Comparison of ENCODE assay signal across 1 cellular context in the genomic region with DNA sequence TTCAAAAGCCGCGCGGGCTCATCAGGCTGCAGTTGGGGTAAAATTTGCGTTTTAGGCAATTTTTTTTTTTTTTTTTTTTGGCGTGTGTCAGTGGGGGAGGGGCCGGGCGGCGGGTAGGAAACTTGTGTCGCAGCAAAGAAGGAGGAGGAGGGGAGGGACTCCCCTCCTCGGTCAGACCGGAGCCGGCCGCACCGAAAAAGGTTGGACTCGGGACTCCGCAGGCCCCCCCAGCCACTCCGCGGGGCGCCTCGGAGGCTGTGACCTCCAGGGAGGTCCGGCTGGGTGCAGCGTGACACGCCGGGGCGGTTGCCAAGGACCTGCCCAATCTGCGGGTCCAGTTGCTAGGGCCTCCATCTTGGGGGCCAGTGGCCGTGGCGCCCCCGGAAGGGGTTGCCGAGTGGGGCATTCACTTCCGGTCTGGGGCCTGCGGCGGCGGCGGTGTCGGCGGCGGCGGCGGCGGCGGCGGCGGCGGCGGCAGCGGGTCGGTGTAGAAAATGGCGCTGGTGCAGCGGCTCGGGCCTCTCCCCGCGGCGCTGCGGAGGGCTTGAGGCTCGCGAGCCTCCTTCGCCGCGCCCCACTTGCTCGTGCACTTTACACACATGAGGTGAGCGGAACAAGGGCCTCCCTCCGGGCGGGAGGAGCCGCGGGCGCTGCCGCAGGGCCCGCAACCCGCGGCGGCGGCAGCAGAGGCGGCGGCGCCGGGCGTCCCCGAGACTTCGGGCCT.
TF ChIP-seq lines count a peak whose summit lies in the region.

A gene (plus strand): TSS at position 409 of the 724 bp plus-strand sequence. CDS start 191 bp downstream, at position 600.

TF ChIP-seq in K562, 482 proteins besides CTCF, POLR2A, EP300 and RAD21 (continued from another document and continues in another):
- TF ChIP-seq, protein P1, sequence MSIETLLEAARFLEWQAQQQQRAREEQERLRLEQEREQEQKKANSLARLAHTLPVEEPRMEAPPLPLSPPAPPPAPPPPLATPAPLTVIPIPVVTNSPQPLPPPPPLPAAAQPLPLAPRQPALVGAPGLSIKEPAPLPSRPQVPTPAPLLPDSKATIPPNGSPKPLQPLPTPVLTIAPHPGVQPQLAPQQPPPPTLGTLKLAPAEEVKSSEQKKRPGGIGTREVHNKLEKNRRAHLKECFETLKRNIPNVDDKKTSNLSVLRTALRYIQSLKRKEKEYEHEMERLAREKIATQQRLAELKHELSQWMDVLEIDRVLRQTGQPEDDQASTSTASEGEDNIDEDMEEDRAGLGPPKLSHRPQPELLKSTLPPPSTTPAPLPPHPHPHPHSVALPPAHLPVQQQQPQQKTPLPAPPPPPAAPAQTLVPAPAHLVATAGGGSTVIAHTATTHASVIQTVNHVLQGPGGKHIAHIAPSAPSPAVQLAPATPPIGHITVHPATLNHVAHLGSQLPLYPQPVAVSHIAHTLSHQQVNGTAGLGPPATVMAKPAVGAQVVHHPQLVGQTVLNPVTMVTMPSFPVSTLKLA (conservative IDR thresholded peaks at IDR 0.05): peak; percentile 70 to 82
- TF ChIP-seq, protein P2, sequence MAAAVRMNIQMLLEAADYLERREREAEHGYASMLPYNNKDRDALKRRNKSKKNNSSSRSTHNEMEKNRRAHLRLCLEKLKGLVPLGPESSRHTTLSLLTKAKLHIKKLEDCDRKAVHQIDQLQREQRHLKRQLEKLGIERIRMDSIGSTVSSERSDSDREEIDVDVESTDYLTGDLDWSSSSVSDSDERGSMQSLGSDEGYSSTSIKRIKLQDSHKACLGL (CRISPR knock-in tag; IDR thresholded peaks at IDR 0.05; ENCODE audit: borderline replicate concordance, poor library complexity, severe bottlenecking): no peak
- TF ChIP-seq ZNF311 (CRISPR knock-in tag; IDR thresholded peaks at IDR 0.05) (no peak), SMAD2 (IDR thresholded peaks at IDR 0.05; ENCODE audit: low read depth, low read length) (no peak), TEAD4 (IDR thresholded peaks at IDR 0.05; ENCODE audit: low read length) (no peak), TEAD4 (CRISPR knock-in tag; IDR thresholded peaks at IDR 0.05; ENCODE audit: borderline replicate concordance) (no peak), MBD2 (IDR thresholded peaks at IDR 0.05; ENCODE audit: borderline replicate concordance, low read depth) (peak; percentile 43; the same call in 1 of the 2 replicates), ZBTB7A (IDR thresholded peaks at IDR 0.05; ENCODE audit: borderline replicate concordance, control insufficient read depth, low read depth, low read length) (peak; percentile 87), FUS (optimal IDR thresholded peaks at IDR 0.05; ENCODE audit: low read depth, low read length) (peak; percentile 43), PHF8 (IDR thresholded peaks at IDR 0.05; ENCODE audit: borderline replicate concordance, low read length) (peak; percentile 86; the same call in 1 of the 2 replicates), ZNF586 (CRISPR knock-in tag; conservative IDR thresholded peaks at IDR 0.05) (no peak), GTF2E2 (tag; IDR thresholded peaks at IDR 0.05) (no peak), ZFX (CRISPR knock-in tag; IDR thresholded peaks at IDR 0.05) (peak; percentile 68), ZNF175 (CRISPR knock-in tag; IDR thresholded peaks at IDR 0.05; ENCODE audit: low read depth) (no peak), KDM4B (IDR thresholded peaks at IDR 0.05; ENCODE audit: borderline replicate concordance in 2 of 2, low read depth in 1 of 2) (peak in 1 of 2 experiments; percentile 98; a peak in 2 of 4 replicates), JUND (IDR thresholded peaks at IDR 0.05; ENCODE audit: borderline replicate concordance, low read depth, low read length) (no peak), JUND (tag; IDR thresholded peaks at IDR 0.05; ENCODE audit: borderline replicate concordance, low read depth, low read length) (no peak; the same call in 2 of the 3 replicates), ARID2 (IDR thresholded peaks at IDR 0.05) (no peak), ZNF324 (CRISPR knock-in tag; IDR thresholded peaks at IDR 0.05) (no peak), SMC3 (conservative IDR thresholded peaks at IDR 0.05; ENCODE audit: insufficient read depth, low read depth, low read length) (no peak), CBFA2T3 (IDR thresholded peaks at IDR 0.05) (no peak), SRSF1 (IDR thresholded peaks at IDR 0.05; ENCODE audit: low read depth, low read length) (peak; percentile 37; the same call in 1 of the 2 replicates), YY1 (IDR thresholded peaks at IDR 0.05; ENCODE audit: borderline replicate concordance in 1 of 3, control insufficient read depth in 1 of 3, extremely low read depth in 1 of 3, insufficient read depth in 3 of 3, insufficient read length in 1 of 3, insufficient replicate concordance in 2 of 3, low read depth in 1 of 3, low read length in 2 of 3) (peak; percentile 61 to 95 (median 94))
- TF ChIP-seq, protein P3, sequence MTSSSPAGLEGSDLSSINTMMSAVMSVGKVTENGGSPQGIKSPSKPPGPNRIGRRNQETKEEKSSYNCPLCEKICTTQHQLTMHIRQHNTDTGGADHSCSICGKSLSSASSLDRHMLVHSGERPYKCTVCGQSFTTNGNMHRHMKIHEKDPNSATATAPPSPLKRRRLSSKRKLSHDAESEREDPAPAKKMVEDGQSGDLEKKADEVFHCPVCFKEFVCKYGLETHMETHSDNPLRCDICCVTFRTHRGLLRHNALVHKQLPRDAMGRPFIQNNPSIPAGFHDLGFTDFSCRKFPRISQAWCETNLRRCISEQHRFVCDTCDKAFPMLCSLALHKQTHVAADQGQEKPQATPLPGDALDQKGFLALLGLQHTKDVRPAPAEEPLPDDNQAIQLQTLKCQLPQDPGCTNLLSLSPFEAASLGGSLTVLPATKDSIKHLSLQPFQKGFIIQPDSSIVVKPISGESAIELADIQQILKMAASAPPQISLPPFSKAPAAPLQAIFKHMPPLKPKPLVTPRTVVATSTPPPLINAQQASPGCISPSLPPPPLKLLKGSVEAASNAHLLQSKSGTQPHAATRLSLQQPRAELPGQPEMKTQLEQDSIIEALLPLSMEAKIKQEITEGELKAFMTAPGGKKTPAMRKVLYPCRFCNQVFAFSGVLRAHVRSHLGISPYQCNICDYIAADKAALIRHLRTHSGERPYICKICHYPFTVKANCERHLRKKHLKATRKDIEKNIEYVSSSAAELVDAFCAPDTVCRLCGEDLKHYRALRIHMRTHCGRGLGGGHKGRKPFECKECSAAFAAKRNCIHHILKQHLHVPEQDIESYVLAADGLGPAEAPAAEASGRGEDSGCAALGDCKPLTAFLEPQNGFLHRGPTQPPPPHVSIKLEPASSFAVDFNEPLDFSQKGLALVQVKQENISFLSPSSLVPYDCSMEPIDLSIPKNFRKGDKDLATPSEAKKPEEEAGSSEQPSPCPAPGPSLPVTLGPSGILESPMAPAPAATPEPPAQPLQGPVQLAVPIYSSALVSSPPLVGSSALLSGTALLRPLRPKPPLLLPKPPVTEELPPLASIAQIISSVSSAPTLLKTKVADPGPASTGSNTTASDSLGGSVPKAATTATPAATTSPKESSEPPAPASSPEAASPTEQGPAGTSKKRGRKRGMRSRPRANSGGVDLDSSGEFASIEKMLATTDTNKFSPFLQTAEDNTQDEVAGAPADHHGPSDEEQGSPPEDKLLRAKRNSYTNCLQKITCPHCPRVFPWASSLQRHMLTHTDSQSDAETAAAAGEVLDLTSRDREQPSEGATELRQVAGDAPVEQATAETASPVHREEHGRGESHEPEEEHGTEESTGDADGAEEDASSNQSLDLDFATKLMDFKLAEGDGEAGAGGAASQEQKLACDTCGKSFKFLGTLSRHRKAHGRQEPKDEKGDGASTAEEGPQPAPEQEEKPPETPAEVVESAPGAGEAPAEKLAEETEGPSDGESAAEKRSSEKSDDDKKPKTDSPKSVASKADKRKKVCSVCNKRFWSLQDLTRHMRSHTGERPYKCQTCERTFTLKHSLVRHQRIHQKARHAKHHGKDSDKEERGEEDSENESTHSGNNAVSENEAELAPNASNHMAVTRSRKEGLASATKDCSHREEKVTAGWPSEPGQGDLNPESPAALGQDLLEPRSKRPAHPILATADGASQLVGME (CRISPR knock-in tag; IDR thresholded peaks at IDR 0.05): peak; percentile 94
- TF ChIP-seq, protein P4, sequence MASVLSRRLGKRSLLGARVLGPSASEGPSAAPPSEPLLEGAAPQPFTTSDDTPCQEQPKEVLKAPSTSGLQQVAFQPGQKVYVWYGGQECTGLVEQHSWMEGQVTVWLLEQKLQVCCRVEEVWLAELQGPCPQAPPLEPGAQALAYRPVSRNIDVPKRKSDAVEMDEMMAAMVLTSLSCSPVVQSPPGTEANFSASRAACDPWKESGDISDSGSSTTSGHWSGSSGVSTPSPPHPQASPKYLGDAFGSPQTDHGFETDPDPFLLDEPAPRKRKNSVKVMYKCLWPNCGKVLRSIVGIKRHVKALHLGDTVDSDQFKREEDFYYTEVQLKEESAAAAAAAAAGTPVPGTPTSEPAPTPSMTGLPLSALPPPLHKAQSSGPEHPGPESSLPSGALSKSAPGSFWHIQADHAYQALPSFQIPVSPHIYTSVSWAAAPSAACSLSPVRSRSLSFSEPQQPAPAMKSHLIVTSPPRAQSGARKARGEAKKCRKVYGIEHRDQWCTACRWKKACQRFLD (CRISPR knock-in tag; IDR thresholded peaks at IDR 0.05): peak; percentile 56; the same call in 1 of the 2 replicates
- TF ChIP-seq, protein P5, sequence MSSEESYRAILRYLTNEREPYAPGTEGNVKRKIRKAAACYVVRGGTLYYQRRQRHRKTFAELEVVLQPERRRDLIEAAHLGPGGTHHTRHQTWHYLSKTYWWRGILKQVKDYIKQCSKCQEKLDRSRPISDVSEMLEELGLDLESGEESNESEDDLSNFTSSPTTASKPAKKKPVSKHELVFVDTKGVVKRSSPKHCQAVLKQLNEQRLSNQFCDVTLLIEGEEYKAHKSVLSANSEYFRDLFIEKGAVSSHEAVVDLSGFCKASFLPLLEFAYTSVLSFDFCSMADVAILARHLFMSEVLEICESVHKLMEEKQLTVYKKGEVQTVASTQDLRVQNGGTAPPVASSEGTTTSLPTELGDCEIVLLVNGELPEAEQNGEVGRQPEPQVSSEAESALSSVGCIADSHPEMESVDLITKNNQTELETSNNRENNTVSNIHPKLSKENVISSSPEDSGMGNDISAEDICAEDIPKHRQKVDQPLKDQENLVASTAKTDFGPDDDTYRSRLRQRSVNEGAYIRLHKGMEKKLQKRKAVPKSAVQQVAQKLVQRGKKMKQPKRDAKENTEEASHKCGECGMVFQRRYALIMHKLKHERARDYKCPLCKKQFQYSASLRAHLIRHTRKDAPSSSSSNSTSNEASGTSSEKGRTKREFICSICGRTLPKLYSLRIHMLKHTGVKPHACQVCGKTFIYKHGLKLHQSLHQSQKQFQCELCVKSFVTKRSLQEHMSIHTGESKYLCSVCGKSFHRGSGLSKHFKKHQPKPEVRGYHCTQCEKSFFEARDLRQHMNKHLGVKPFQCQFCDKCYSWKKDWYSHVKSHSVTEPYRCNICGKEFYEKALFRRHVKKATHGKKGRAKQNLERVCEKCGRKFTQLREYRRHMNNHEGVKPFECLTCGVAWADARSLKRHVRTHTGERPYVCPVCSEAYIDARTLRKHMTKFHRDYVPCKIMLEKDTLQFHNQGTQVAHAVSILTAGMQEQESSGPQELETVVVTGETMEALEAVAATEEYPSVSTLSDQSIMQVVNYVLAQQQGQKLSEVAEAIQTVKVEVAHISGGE (CRISPR knock-in tag; IDR thresholded peaks at IDR 0.05): peak; percentile 72 to 96 (median 84); a peak in 5 of 6 replicates
- TF ChIP-seq, protein P6, sequence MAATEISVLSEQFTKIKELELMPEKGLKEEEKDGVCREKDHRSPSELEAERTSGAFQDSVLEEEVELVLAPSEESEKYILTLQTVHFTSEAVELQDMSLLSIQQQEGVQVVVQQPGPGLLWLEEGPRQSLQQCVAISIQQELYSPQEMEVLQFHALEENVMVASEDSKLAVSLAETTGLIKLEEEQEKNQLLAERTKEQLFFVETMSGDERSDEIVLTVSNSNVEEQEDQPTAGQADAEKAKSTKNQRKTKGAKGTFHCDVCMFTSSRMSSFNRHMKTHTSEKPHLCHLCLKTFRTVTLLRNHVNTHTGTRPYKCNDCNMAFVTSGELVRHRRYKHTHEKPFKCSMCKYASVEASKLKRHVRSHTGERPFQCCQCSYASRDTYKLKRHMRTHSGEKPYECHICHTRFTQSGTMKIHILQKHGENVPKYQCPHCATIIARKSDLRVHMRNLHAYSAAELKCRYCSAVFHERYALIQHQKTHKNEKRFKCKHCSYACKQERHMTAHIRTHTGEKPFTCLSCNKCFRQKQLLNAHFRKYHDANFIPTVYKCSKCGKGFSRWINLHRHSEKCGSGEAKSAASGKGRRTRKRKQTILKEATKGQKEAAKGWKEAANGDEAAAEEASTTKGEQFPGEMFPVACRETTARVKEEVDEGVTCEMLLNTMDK (IDR thresholded peaks at IDR 0.05; ENCODE audit: borderline replicate concordance, insufficient read depth, low read depth, low read length, poor library complexity, severe bottlenecking): no peak
